ENCODE assay signal across 10 cellular contexts in the genomic region with DNA sequence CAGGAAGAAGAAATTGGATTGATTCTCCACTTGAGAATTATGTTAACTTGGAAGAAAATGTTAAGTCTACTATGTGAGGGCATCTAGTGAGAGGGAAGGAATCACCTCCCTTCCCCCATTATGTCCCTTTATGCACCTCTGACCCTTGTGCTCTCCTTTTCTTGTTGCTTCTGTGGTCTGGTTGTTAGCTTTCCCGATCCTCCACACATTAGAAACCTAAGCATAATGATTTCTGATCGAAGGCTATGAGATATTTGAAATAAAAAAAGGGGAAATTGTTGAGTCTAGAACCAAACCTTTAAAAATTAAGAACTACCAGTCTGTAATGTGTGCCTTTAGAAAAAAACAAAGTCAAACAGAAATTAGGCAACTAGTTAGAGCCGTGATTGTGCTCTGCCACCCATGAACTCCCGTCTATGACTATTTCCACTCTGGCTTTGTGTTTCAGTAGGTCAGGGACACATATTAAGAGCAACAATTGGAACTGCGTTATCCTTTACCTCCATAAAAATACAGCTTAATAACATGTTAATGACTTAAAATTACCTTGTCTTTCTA. TPM values are rescaled to one million over a fixed set of nuclear protein-coding genes. Genes with fewer than 3 reads are reported as not detected.
DNase-seq lines count a peak whose midpoint lies in the region; ATAC-seq and TF ChIP-seq lines count a peak whose summit lies in the region.
"Had no signal": no experiment of that assay in that cellular context is flagged by ENCODE, and none has a peak within 500 bp of the region (broad histone marks: within the 10 kb centered on the region; RNA-seq: fewer than 3 reads in every experiment).

No MANE protein-coding gene starts in this region.

- H4K20me1 ChIP-seq in osteoblast (ENCODE audit: insufficient read depth, low read length) = no peaks in the 10 kb centered on the region

- intact Hi-C loops in esophagus muscularis mucosa (cut with DNase I) = no loop called here

- DNase-seq in AG09309 (ENCODE audit: low read depth) = no peak
- peak; percentile 66 for DNase-seq in NCI-H748 treated with DMSO at 0.1 percent for 48 hours (lab: John Stamatoyannopoulos, UW)
- no peak for DNase-seq in esophagus muscularis mucosa (ENCODE audit: extremely low spot score)
- peak; percentile 8 for DNase-seq in osteoblast (ENCODE audit: insufficient read length, low spot score, missing footprints)
- DNase-seq in NCI-H510A treated with DMSO at 0.1 percent for 48 hours (lab: John Stamatoyannopoulos, UW) = no peak
- no peak for DNase-seq in effector CD4-positive, alpha-beta T cell
- no peak for DNase-seq in SKM-1 (lab: John Stamatoyannopoulos, UW; ENCODE audit: unreplicated experiment)
- DNase-seq: DND-41, immature natural killer cell had no signal

- peaks cover 25% of the 10 kb centered on the region for H3K79me2 ChIP-seq in osteoblast (ENCODE audit: insufficient read depth, low read length)

- no peak for TF ChIP-seq EP300 in esophagus muscularis mucosa (IDR thresholded peaks at IDR 0.05)

- ATAC-seq in HG02884 (IDR thresholded peaks at IDR 0.05; ENCODE audit: unreplicated experiment) = no peak

- no peaks in the 10 kb centered on the region for H3K36me3 ChIP-seq in esophagus muscularis mucosa
- no peaks in the 10 kb centered on the region for H3K36me3 ChIP-seq in osteoblast (ENCODE audit: insufficient read depth, low read length)

- H3K9me3 ChIP-seq in esophagus muscularis mucosa = no peaks in the 10 kb centered on the region
- no peaks in the 10 kb centered on the region for H3K9me3 ChIP-seq in osteoblast (ENCODE audit: low read depth, low read length)

- TF ChIP-seq CTCF in AG09309 (IDR thresholded peaks at IDR 0.05; ENCODE audit: control insufficient read depth, insufficient read depth, low read depth, low read length, missing control alignments) (no peak), esophagus muscularis mucosa (IDR thresholded peaks at IDR 0.05) (no peak), osteoblast (IDR thresholded peaks at IDR 0.05; ENCODE audit: extremely low read depth, low read depth, low read length) (no peak)

- 18% methylated on average over 5 of the region's 5 CpGs for WGBS in esophagus muscularis mucosa

- peak overlapping the region; percentile 83 for H3K4me3 ChIP-seq in AG09309 (ENCODE audit: control insufficient read depth, low read depth, low read length)
- peak overlapping the region; percentile 53 to 64 (median 56) for H3K4me3 ChIP-seq in esophagus muscularis mucosa
- H3K4me3 ChIP-seq in osteoblast (ENCODE audit: insufficient read depth, low read length) = peak overlapping the region; percentile 82

- peak overlapping the region; percentile 71 for H2AFZ ChIP-seq in osteoblast (ENCODE audit: low read length)

- no peak for TF ChIP-seq POLR2A in esophagus muscularis mucosa (IDR thresholded peaks at IDR 0.05; ENCODE audit: low read depth)

- peak overlapping the region; percentile 84 for H3K4me2 ChIP-seq in osteoblast (ENCODE audit: insufficient read depth, low read length)

- peak overlapping the region in 3 of 4 donors; percentile 71 to 80 (median 78) for H3K27ac ChIP-seq in esophagus muscularis mucosa (replicated peaks in 1 of 4)
- peak overlapping the region; percentile 87 for H3K27ac ChIP-seq in osteoblast (ENCODE audit: low read depth, low read length)

- H3K27me3 ChIP-seq in esophagus muscularis mucosa (peaks cover 0 to 36% (median 5%) of the 10 kb centered on the region in 4 donors), osteoblast (ENCODE audit: insufficient read depth, low read length) (no peaks in the 10 kb centered on the region)

- H3K4me1 ChIP-seq in esophagus muscularis mucosa = peaks cover 0 to 25% (median 17%) of the 10 kb centered on the region in 4 donors
- peaks cover 35% of the 10 kb centered on the region for H3K4me1 ChIP-seq in osteoblast (ENCODE audit: insufficient read depth, low read length)

RNA-seq across cellular contexts. Expression of a gene that starts 0.5 kb away (rescaled TPM):
- 10 to 100 TPM in 3 of 4 donors, 1 to 10 TPM in 1; 6.5 to 17.2 (median 13.5) TPM for total RNA-seq in esophagus muscularis mucosa
- total RNA-seq in osteoblast = 77.8 and 98.1 TPM in 2 replicates

Comparison
In these comparisons a context has a peak if more than half of its experiments do, and no peak if none do; other contexts are left out.
1. DNase-seq: peak in NCI-H748 treated with DMSO at 0.1 percent for 48 hours (single experiment) and osteoblast (single experiment); none in AG09309 (single experiment), esophagus muscularis mucosa (single experiment), NCI-H510A treated with DMSO at 0.1 percent for 48 hours (single experiment), effector CD4-positive, alpha-beta T cell (single experiment) and SKM-1 (single experiment).
2. Peak in every context shown above with its lines, with median percentiles within 50 percentile points of each other: H3K4me3 ChIP-seq.